ENCODE assay signal across 13 cellular contexts in the genomic region with DNA sequence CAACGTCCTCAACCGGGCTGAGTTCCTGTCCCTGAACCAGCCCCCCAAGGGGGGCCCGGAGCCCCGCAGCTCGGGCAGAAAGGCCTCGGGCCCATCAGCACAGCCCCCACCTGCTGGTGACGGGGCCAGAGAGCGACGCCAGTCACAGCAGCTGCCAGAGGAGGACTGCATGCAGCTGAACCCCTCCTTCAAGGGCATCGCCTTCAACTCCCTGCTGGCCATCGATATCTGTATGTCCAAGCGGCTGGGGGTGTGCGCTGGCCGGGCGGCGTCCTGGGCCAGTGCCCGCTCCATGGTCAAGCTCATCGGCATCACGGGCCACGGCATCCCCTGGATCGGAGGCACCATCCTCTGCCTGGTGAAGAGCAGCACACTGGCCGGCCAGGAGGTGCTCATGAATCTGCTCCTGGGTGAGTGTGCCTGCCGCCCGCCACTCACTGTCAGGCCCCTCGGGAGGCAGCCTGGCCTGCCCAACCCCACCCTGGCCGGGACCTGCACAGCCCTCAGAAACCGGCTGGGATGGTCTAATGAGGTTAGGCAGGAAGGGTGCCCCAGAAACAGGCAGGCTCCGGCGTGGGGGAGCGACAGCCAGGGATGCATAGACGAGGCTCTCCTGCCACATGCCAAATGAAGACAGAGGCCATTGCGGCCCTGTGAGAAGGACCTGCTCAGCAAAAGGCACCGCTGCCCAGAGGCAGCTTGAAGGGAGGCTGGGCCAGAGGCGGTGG. TPM values are rescaled to one million over a fixed set of nuclear protein-coding genes. Genes with fewer than 3 reads are reported as not detected.
DNase-seq lines count a peak whose midpoint lies in the region; ATAC-seq, FAIRE-seq and TF ChIP-seq lines count a peak whose summit lies in the region.
"Had no signal": no experiment of that assay in that cellular context is flagged by ENCODE, and none has a peak within 500 bp of the region (broad histone marks: within the 10 kb centered on the region; RNA-seq: fewer than 3 reads in every experiment).

No MANE protein-coding gene starts in this region.

- ATAC-seq in HepG2: peak; percentile 15

- TF ChIP-seq EP300 in HepG2 (IDR thresholded peaks at IDR 0.05; ENCODE audit: low read depth in 2 of 2, low read length in 2 of 2) (no peak), HepG2 (CRISPR knock-in tag; IDR thresholded peaks at IDR 0.05; ENCODE audit: borderline replicate concordance) (no peak), stomach (IDR thresholded peaks at IDR 0.05) (no peak)

- no peak overlapping the region for H3K27ac ChIP-seq in HUES64 (ENCODE audit: low read depth, low read length)
- H3K27ac ChIP-seq in cingulate gyrus (ENCODE audit: low read depth, low read length): peak overlapping the region; percentile 94
- no peak overlapping the region for H3K27ac ChIP-seq in HepG2 (ENCODE audit: extremely low read length, insufficient read depth, low read length)
- peak overlapping the region in 4 of 5 donors; percentile 43 to 73 (median 68) for H3K27ac ChIP-seq in stomach
- no peak overlapping the region for H3K27ac ChIP-seq in CD4-positive, alpha-beta memory T cell (ENCODE audit: low read depth, low read length)
- H3K27ac ChIP-seq: epithelial cell of prostate had no signal

- H3K27me3 ChIP-seq in HUES64 (ENCODE audit: insufficient read depth, low read length) (no peaks in the 10 kb centered on the region), HepG2 (ENCODE audit: control insufficient read depth in 1 of 2, insufficient read depth in 2 of 2, low read length in 2 of 2) (peaks cover 3 to 18% of the 10 kb centered on the region in 2 experiments; a peak in 3 of 5 replicates), stomach (no peaks in the 10 kb centered on the region)
- no peaks in the 10 kb centered on the region for H3K27me3 ChIP-seq in CD4-positive, alpha-beta memory T cell (ENCODE audit: insufficient read depth, low read length)

- H3K9me3 Mint-ChIP-seq in CD4-positive, alpha-beta memory T cell: no peaks in the 10 kb centered on the region
- no peaks in the 10 kb centered on the region for H3K9me3 Mint-ChIP-seq in Calu3 (ENCODE audit: low read depth, unreplicated experiment)
- H3K9me3 Mint-ChIP-seq: neural crest cell had no signal

- BruUV-seq in HepG2 (replicated peaks; lab: Mats Ljungman, UMichigan) (no TSS peak), Calu3 (replicated peaks; lab: Mats Ljungman, UMichigan) (no TSS peak)

- intact Hi-C loops in HepG2 (cut with micrococcal nuclease; ENCODE audit: unreplicated experiment) (no loop called here), stomach (cut with DNase I; ENCODE audit: low total_unique reads) (no loop called here), Calu3 (cut with micrococcal nuclease; ENCODE audit: unreplicated experiment) (no loop called here)
- intact Hi-C loops in CD4-positive, alpha-beta memory T cell (cut with micrococcal nuclease): no loop called here

- no peaks in the 10 kb centered on the region for H3K27me3 Mint-ChIP-seq in CD4-positive, alpha-beta memory T cell
- H3K27me3 Mint-ChIP-seq in Calu3 (ENCODE audit: unreplicated experiment): peaks cover 28% of the 10 kb centered on the region

- H3K36me3 ChIP-seq in HUES64 (ENCODE audit: insufficient read depth, low read length): no peaks in the 10 kb centered on the region
- no peaks in the 10 kb centered on the region for H3K36me3 ChIP-seq in HepG2 (replicated peaks in 1 of 2; ENCODE audit: control insufficient read depth in 1 of 2, insufficient read depth in 2 of 2, low read length in 2 of 2)
- H3K36me3 ChIP-seq in stomach: no peaks in the 10 kb centered on the region
- H3K36me3 ChIP-seq in CD4-positive, alpha-beta memory T cell (ENCODE audit: insufficient read depth, low read length): no peaks in the 10 kb centered on the region

- H3K27ac Mint-ChIP-seq in CD4-positive, alpha-beta memory T cell: no peak overlapping the region
- no peak overlapping the region for H3K27ac Mint-ChIP-seq in Calu3 (ENCODE audit: unreplicated experiment)

- H2AFZ ChIP-seq in HepG2 (ENCODE audit: low read length): no peak overlapping the region

- no peaks in the 10 kb centered on the region for H3K36me3 Mint-ChIP-seq in CD4-positive, alpha-beta memory T cell
- no peaks in the 10 kb centered on the region for H3K36me3 Mint-ChIP-seq in Calu3 (ENCODE audit: insufficient read depth, unreplicated experiment)

- H3K4me3 ChIP-seq in HUES64 (ENCODE audit: low read length) (no peak overlapping the region), HepG2 (replicated peaks in 1 of 3; ENCODE audit: insufficient read depth in 1 of 3, low read depth in 2 of 3, low read length in 3 of 3) (peak overlapping the region; percentile 45 to 66 (median 50); a peak in 4 of 6 replicates), stomach (peak overlapping the region; percentile 40 to 53 (median 48))
- H3K4me3 ChIP-seq in CD4-positive, alpha-beta memory T cell (ENCODE audit: low read length in 2 of 2): no peak overlapping the region

- H4K20me1 ChIP-seq in HepG2 (ENCODE audit: insufficient read depth, low read length): no peaks in the 10 kb centered on the region

- in situ Hi-C loops in HepG2 (cut with HindIII; ENCODE audit: extremely low pct_ligation_motif_present, low pct_unique_long_range_greater_than_20kb) (no loop called here), GM13976 (cut with MboI; ENCODE audit: low sequenced_read_pairs, unreplicated experiment) (no loop called here)

- POLR2A ChIA-PET in HepG2 (lab: Yijun Ruan, JAX): interaction anchor here (1.4 kb wide), 1 partner anchor 34 kb away, joined by 6 read pairs; no protein-coding TSS in a partner anchor
- POLR2A ChIA-PET in CD4-positive, alpha-beta memory T cell (lab: Charles Lee; ENCODE audit: partially characterized antibody): interaction anchor here (2.1 kb wide), 1 partner anchor 12 kb away, joined by 4 read pairs; no protein-coding TSS in a partner anchor

- 90% methylated on average over 34 of the region's 34 CpGs for WGBS in HUES64
- 64% methylated on average over 9 of the region's 34 CpGs for WGBS in HepG2 (ENCODE audit: low lambda C conversion rate)
- WGBS in stomach, 5 donors: 69 to 81% (median 79%) methylated on average over 15 to 34 of the region's 34 CpGs

- H3K4me1 ChIP-seq in HUES64 (ENCODE audit: insufficient read depth, low read length) (no peaks in the 10 kb centered on the region), HepG2 (ENCODE audit: insufficient read depth, low read length) (peaks cover 33% of the 10 kb centered on the region), stomach (peaks cover 0 to 22% (median 9%) of the 10 kb centered on the region in 4 donors)
- no peaks in the 10 kb centered on the region for H3K4me1 ChIP-seq in CD4-positive, alpha-beta memory T cell (ENCODE audit: insufficient read depth, low read length)

- H3K4me3 Mint-ChIP-seq in CD4-positive, alpha-beta memory T cell: no peak overlapping the region
- no peak overlapping the region for H3K4me3 Mint-ChIP-seq in Calu3 (ENCODE audit: low read depth, unreplicated experiment)
- H3K4me3 Mint-ChIP-seq: neural crest cell had no signal

- no peak for TF ChIP-seq RAD21 in HepG2 (CRISPR knock-in tag; IDR thresholded peaks at IDR 0.05)

- peak overlapping the region; percentile 73 for H3K4me2 ChIP-seq in HepG2 (ENCODE audit: low read depth, low read length)

- CTCF ChIA-PET in HepG2 (lab: Yijun Ruan, JAX; ENCODE audit: low intra/inter-chr PET ratio, low total read pairs) (no interaction called here), Calu3 (lab: Charles Lee) (no interaction called here)
- CTCF ChIA-PET in CD4-positive, alpha-beta memory T cell (lab: Charles Lee; ENCODE audit: partially characterized antibody): no interaction called here

- H3K9me3 ChIP-seq in HUES64 (ENCODE audit: insufficient read depth, low read depth, low read length) (no peaks in the 10 kb centered on the region), HepG2 (ENCODE audit: low read length) (no peaks in the 10 kb centered on the region), stomach (no peaks in the 10 kb centered on the region)
- H3K9me3 ChIP-seq in CD4-positive, alpha-beta memory T cell (ENCODE audit: control insufficient read depth in 1 of 2, low read length in 2 of 2): no peaks in the 10 kb centered on the region

- no peak for DNase-seq in HepG2 (ENCODE audit: low spot score)
- DNase-seq in stomach: no peak
- no peak for DNase-seq in CD4-positive, alpha-beta memory T cell
- DNase-seq in islet precursor cell: no peak
- DNase-seq in GM13976 (ENCODE audit: low spot score): no peak
- no peak for DNase-seq in Calu3
- DNase-seq: activated T-cell treated with anti-CD3 and anti-CD28 coated beads for 4 hours, NCI-H1092 treated with DMSO at 0.1 percent for 48 hours had no signal

- no peaks in the 10 kb centered on the region for H3K4me1 Mint-ChIP-seq in CD4-positive, alpha-beta memory T cell
- H3K4me1 Mint-ChIP-seq in Calu3 (ENCODE audit: low read depth, unreplicated experiment): no peaks in the 10 kb centered on the region

- no peak for TF ChIP-seq CTCF in HepG2 (CRISPR knock-in tag; IDR thresholded peaks at IDR 0.05)
- TF ChIP-seq CTCF in stomach (IDR thresholded peaks at IDR 0.05): no peak
- TF ChIP-seq CTCF in GM13976 (IDR thresholded peaks at IDR 0.05; ENCODE audit: borderline replicate concordance, control extremely low read depth, extremely low read depth, insufficient read depth, missing control alignments): no peak
- TF ChIP-seq CTCF in Calu3 (IDR thresholded peaks at IDR 0.05; ENCODE audit: unreplicated experiment): no peak

- H3K9ac ChIP-seq in HUES64 (ENCODE audit: low read depth, low read length) (peak overlapping the region; percentile 35; the same call in 1 of the 2 replicates), HepG2 (ENCODE audit: insufficient read depth, low read depth, low read length) (peak overlapping the region; percentile 60)

- no peaks in the 10 kb centered on the region for H3K79me2 ChIP-seq in HepG2 (ENCODE audit: insufficient read depth, low read length)

- FAIRE-seq in HepG2 (lab: Jason Lieb, UNC): no peak
- FAIRE-seq: G401.6 had no signal

- TF ChIP-seq POLR2A in HepG2 (IDR thresholded peaks at IDR 0.05; ENCODE audit: insufficient read depth in 1 of 2, low read depth in 2 of 2, low read length in 2 of 2) (no peak), stomach (IDR thresholded peaks at IDR 0.05) (no peak)

RNA-seq across cellular contexts. Expression of gene PLPP7, which starts 0.7 kb away (rescaled TPM):
- polyA plus RNA-seq in HUES64 (2013, experiment 1 of 2): 1.6 TPM
- 1.8 TPM for polyA plus RNA-seq in HUES64 (2013, experiment 2 of 2)
- total RNA-seq in HepG2 (2016; rRNA removed; fragmentation: Illumina TruSeq; extraction: Trizol) (0.66 and 1.2 TPM in 2 replicates), stomach (1 to 10 TPM in 3 of 5 donors, under 1 TPM in 1, not detected in 1; 0.29 to 1.8 (median 1.4) TPM), Calu3 (2022) (not detected in 2 replicates)
- 1.1 TPM in 2 replicates for total RNA-seq in HepG2 (2016; cell fraction: cytosol; rRNA removed; fragmentation: Illumina TruSeq; extraction: Trizol; ENCODE audit: low read depth)
- total RNA-seq in HepG2 (2016; cell fraction: insoluble cytoplasmic fraction; rRNA removed; fragmentation: Illumina TruSeq; extraction: Trizol): 0.85 and 1.0 TPM in 2 replicates
- 1.7 TPM in 2 replicates for total RNA-seq in HepG2 (2016; cell fraction: membrane; rRNA removed; fragmentation: Illumina TruSeq; extraction: Trizol)
- 0.28 and 1.4 TPM in 2 replicates for total RNA-seq in HepG2 (2016; cell fraction: nucleus; rRNA removed; fragmentation: Illumina TruSeq; extraction: Trizol)
- polyA plus RNA-seq in HepG2 (2011; rRNA removed) (0.33 and 0.67 TPM in 2 replicates), stomach (1 to 10 TPM in 2 of 3 donors, under 1 TPM in 1; 0.92 to 1.7 (median 1.6) TPM)
- polyA plus RNA-seq in HepG2 (2011; cell fraction: cytosol; rRNA removed): 0.47 and 1.0 TPM in 2 replicates
- 0.66 and 0.87 TPM in 2 replicates for polyA plus RNA-seq in HepG2 (2011; cell fraction: nucleus; rRNA removed)
- 0.69 and 0.78 TPM in 2 replicates for polyA plus RNA-seq in HepG2 (2012)
- 1.2 and 1.6 TPM in 2 replicates for polyA plus RNA-seq in HepG2 (2016; cell fraction: cytosol; fragmentation: Illumina TruSeq; extraction: Trizol; ENCODE audit: low read depth)
- 0.74 and 0.82 TPM in 2 replicates for polyA plus RNA-seq in HepG2 (2016; cell fraction: insoluble cytoplasmic fraction; fragmentation: Illumina TruSeq; extraction: Trizol; ENCODE audit: low read depth)
- 1.7 TPM in 2 replicates for polyA plus RNA-seq in HepG2 (2016; cell fraction: membrane; fragmentation: Illumina TruSeq; extraction: Trizol; ENCODE audit: low read depth)
- polyA plus RNA-seq in HepG2 (2016; cell fraction: nucleus; fragmentation: Illumina TruSeq; extraction: Trizol; ENCODE audit: insufficient read depth, low read depth): 0.56 and 0.57 TPM in 2 replicates
- 0.16 and 1.9 TPM in 2 replicates for polyA minus RNA-seq in HepG2 (2011; rRNA and poly(A)+ RNA removed; ENCODE audit: low replicate concordance)
- polyA minus RNA-seq in HepG2 (2011; cell fraction: cytosol; rRNA and poly(A)+ RNA removed): 0.70 and 0.79 TPM in 2 replicates
- 0.52 and 1.1 TPM in 2 replicates for polyA minus RNA-seq in HepG2 (2011; cell fraction: nucleus; rRNA and poly(A)+ RNA removed)
- total RNA-seq in CD4-positive, alpha-beta memory T cell: not detected
- polyA plus RNA-seq in CD4-positive, alpha-beta memory T cell: not detected

RNA-seq across cellular contexts. Expression of gene FAM78A, which starts 13.9 kb away (rescaled TPM):
- polyA plus RNA-seq in HUES64 (2013, experiment 1 of 2): 1.8 TPM
- 2.0 TPM for polyA plus RNA-seq in HUES64 (2013, experiment 2 of 2)
- total RNA-seq in HepG2 (2016; rRNA removed; fragmentation: Illumina TruSeq; extraction: Trizol) (0.14 and 0.18 TPM in 2 replicates), stomach (1 to 10 TPM in 4 of 5 donors, not detected in 1; 1.2 to 3.5 (median 2.5) TPM), Calu3 (2022) (not detected in 2 replicates)
- not detected in 2 replicates for total RNA-seq in HepG2 (2016; cell fraction: cytosol; rRNA removed; fragmentation: Illumina TruSeq; extraction: Trizol; ENCODE audit: low read depth)
- 0.15 and 0.26 TPM in 2 replicates for total RNA-seq in HepG2 (2016; cell fraction: insoluble cytoplasmic fraction; rRNA removed; fragmentation: Illumina TruSeq; extraction: Trizol)
- total RNA-seq in HepG2 (2016; cell fraction: membrane; rRNA removed; fragmentation: Illumina TruSeq; extraction: Trizol): 0.15 TPM in 1 of 2 replicates, not detected in the other
- 0.50 and 0.68 TPM in 2 replicates for total RNA-seq in HepG2 (2016; cell fraction: nucleus; rRNA removed; fragmentation: Illumina TruSeq; extraction: Trizol)
- polyA plus RNA-seq in HepG2 (2011; rRNA removed) (0.51 and 0.62 TPM in 2 replicates), stomach (1 to 10 TPM in 2 of 3 donors, under 1 TPM in 1; 0.85 to 1.6 (median 1.5) TPM)
- polyA plus RNA-seq in HepG2 (2011; cell fraction: cytosol; rRNA removed): 0.37 and 0.43 TPM in 2 replicates
- 0.63 and 0.69 TPM in 2 replicates for polyA plus RNA-seq in HepG2 (2011; cell fraction: nucleus; rRNA removed)
- 0.25 and 0.30 TPM in 2 replicates for polyA plus RNA-seq in HepG2 (2012)
- 0.03 and 0.11 TPM in 2 replicates for polyA plus RNA-seq in HepG2 (2016; cell fraction: cytosol; fragmentation: Illumina TruSeq; extraction: Trizol; ENCODE audit: low read depth)
- 0.12 and 0.21 TPM in 2 replicates for polyA plus RNA-seq in HepG2 (2016; cell fraction: insoluble cytoplasmic fraction; fragmentation: Illumina TruSeq; extraction: Trizol; ENCODE audit: low read depth)
- polyA plus RNA-seq in HepG2 (2016; cell fraction: membrane; fragmentation: Illumina TruSeq; extraction: Trizol; ENCODE audit: low read depth): 0.07 and 0.10 TPM in 2 replicates
- polyA plus RNA-seq in HepG2 (2016; cell fraction: nucleus; fragmentation: Illumina TruSeq; extraction: Trizol; ENCODE audit: insufficient read depth, low read depth): 0.11 and 0.22 TPM in 2 replicates
- 0.62 and 23.9 TPM in 2 replicates for polyA minus RNA-seq in HepG2 (2011; rRNA and poly(A)+ RNA removed; ENCODE audit: low replicate concordance)
- polyA minus RNA-seq in HepG2 (2011; cell fraction: cytosol; rRNA and poly(A)+ RNA removed): 0.26 and 0.49 TPM in 2 replicates
- 0.12 and 0.13 TPM in 2 replicates for polyA minus RNA-seq in HepG2 (2011; cell fraction: nucleus; rRNA and poly(A)+ RNA removed)
- total RNA-seq in CD4-positive, alpha-beta memory T cell: 10 to 100 TPM; 93.5 TPM
- 10 to 100 TPM in 1 of 2 donors, 1 to 10 TPM in 1; 5.5 to 29.2 TPM for polyA plus RNA-seq in CD4-positive, alpha-beta memory T cell

Comparison
In these comparisons a context has a peak if more than half of its experiments do, and no peak if none do; other contexts are left out.
1. H3K27ac ChIP-seq: peak in cingulate gyrus (single experiment) and stomach (4 of 5); none in HUES64 (single experiment), HepG2 (single experiment) and CD4-positive, alpha-beta memory T cell (single experiment).
2. H3K4me3 ChIP-seq: peak in HepG2 (3 of 3) and stomach (4 of 4); none in HUES64 (single experiment) and CD4-positive, alpha-beta memory T cell (0 of 2).
3. RNA of gene FAM78A, which starts 13.9 kb away (total RNA-seq): 93.5 TPM in CD4-positive, alpha-beta memory T cell; 1.2 to 3.5 TPM in stomach, 0.14 to 0.68 TPM in HepG2 and not detected in Calu3; every median in the first group is over 10 times any median in the second.